In the genomic region with DNA sequence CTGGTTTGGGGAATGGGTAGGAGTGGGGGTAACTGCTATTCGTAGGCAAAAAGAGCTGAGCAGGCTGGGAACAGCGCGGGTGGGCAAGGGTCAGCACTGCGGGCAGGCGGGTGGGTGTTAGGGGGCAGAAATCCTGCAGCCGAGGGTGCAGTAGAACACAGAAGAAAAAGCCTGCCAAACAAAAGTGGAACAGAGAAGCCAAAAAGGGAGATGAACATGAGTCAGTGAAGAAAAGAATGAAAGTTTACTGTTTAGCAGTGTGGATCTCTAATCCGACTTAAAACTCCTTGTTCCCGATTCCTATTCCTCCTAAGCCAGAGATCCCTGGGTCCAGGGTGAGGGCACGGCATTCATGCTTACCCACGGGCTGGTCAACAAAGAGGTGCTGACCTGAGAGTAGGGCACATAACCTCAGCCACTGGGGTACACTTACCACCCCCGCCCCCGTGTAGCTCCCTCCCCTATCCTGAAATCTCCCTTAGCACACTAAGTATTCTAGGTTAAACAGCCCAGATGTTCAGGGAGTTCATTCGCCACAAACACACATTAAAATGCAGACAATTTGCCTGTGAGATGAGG, we compare ENCODE assay signal across 10 cellular contexts. TPM values are rescaled to one million over a fixed set of nuclear protein-coding genes. Genes with fewer than 3 reads are reported as not detected.
DNase-seq lines count a peak whose midpoint lies in the region.
"Had no signal": no experiment of that assay in that cellular context is flagged by ENCODE, and none has a peak within 500 bp of the region (broad histone marks: within the 10 kb centered on the region; RNA-seq: fewer than 3 reads in every experiment).

No MANE protein-coding gene starts in this region.

- peak overlapping the region in 1 of 5 donors; percentile 33 for H3K9ac ChIP-seq in subcutaneous abdominal adipose tissue (ENCODE audit: low read length in 5 of 5)

- peak; percentile 60 for DNase-seq in NK-92 treated with Interleukin-12 subunit alpha and Interleukin-12 subunit beta, amount 100 ng/mL, for 24 hours (lab: John Stamatoyannopoulos, UW)
- no peak for DNase-seq in NK-92 (lab: John Stamatoyannopoulos, UW; ENCODE audit: unreplicated experiment)
- no peak for DNase-seq in activated T-helper 2 cell treated with anti-CD3 and anti-CD28 coated beads, Interferon-gamma antibody, Interleukin-2, Interleukin-4, amounts not matched to agents 10 μg/mL and 5 μg/mL and 100 μg/mL, durations not matched to agents 14 hours and 24 hours and 36 hours (ENCODE audit: low spot score)
- DNase-seq in islet precursor cell = peak; percentile 40
- DNase-seq in OCI-M1 (lab: John Stamatoyannopoulos, UW) = no peak
- DNase-seq in DMS 273 treated with DMSO at 0.1 percent for 48 hours (lab: John Stamatoyannopoulos, UW) = no peak
- DNase-seq in NCI-H446 (lab: John Stamatoyannopoulos, UW) = no peak

- H3K4me3 ChIP-seq in subcutaneous abdominal adipose tissue (ENCODE audit: low read depth in 1 of 5, low read length in 5 of 5) = peak overlapping the region; percentile 17 to 54 (median 51)
- H3K4me3 ChIP-seq: K562 had no signal

- intact Hi-C loops in activated T-helper 2 cell treated with anti-CD3 and anti-CD28 coated beads, Interferon-gamma antibody, Interleukin-2, Interleukin-4, amounts not matched to agents 10 μg/mL and 5 μg/mL and 100 μg/mL, durations not matched to agents 14 hours and 24 hours and 36 hours (cut with micrococcal nuclease) = loop anchor here (1.0 to 10.0 kb wide), 3 partner anchors 12 to 1783 kb away; a partner anchor contains a TSS

- H3K27me3 ChIP-seq in subcutaneous abdominal adipose tissue (ENCODE audit: control insufficient read depth in 5 of 5, insufficient read depth in 4 of 5, low read length in 5 of 5) = peaks cover 31 to 60% (median 48%) of the 10 kb centered on the region in 5 donors

- no peaks in the 10 kb centered on the region for H3K36me3 ChIP-seq in subcutaneous abdominal adipose tissue (ENCODE audit: control insufficient read depth in 5 of 5, insufficient read depth in 5 of 5, low read length in 5 of 5)

- peaks cover 80% of the 10 kb centered on the region for H3K36me3 Mint-ChIP-seq in activated T-helper 2 cell treated with anti-CD3 and anti-CD28 coated beads, Interferon-gamma antibody, Interleukin-2, Interleukin-4, amounts not matched to agents 10 μg/mL and 5 μg/mL and 100 μg/mL, durations not matched to agents 14 hours and 24 hours and 36 hours (ENCODE audit: low read depth)

- H3K27me3 Mint-ChIP-seq in activated T-helper 2 cell treated with anti-CD3 and anti-CD28 coated beads, Interferon-gamma antibody, Interleukin-2, Interleukin-4, amounts not matched to agents 10 μg/mL and 5 μg/mL and 100 μg/mL, durations not matched to agents 14 hours and 24 hours and 36 hours (ENCODE audit: low read depth) = no peaks in the 10 kb centered on the region

- H3K4me1 ChIP-seq in subcutaneous abdominal adipose tissue (ENCODE audit: control insufficient read depth in 5 of 5, insufficient read depth in 5 of 5, low read length in 5 of 5) = peaks cover 0 to 21% (median 19%) of the 10 kb centered on the region in 5 donors

- H3K27ac ChIP-seq in subcutaneous abdominal adipose tissue (ENCODE audit: low read depth, low read length) = no peak overlapping the region
- H3K27ac ChIP-seq: 22Rv1 had no signal

- peak overlapping the region; percentile 95 for H3K4me3 Mint-ChIP-seq in activated T-helper 2 cell treated with anti-CD3 and anti-CD28 coated beads, Interferon-gamma antibody, Interleukin-2, Interleukin-4, amounts not matched to agents 10 μg/mL and 5 μg/mL and 100 μg/mL, durations not matched to agents 14 hours and 24 hours and 36 hours (ENCODE audit: low read depth)

- peaks cover 69% of the 10 kb centered on the region for H3K4me1 Mint-ChIP-seq in activated T-helper 2 cell treated with anti-CD3 and anti-CD28 coated beads, Interferon-gamma antibody, Interleukin-2, Interleukin-4, amounts not matched to agents 10 μg/mL and 5 μg/mL and 100 μg/mL, durations not matched to agents 14 hours and 24 hours and 36 hours (ENCODE audit: low read depth)

- H3K27ac Mint-ChIP-seq in activated T-helper 2 cell treated with anti-CD3 and anti-CD28 coated beads, Interferon-gamma antibody, Interleukin-2, Interleukin-4, amounts not matched to agents 10 μg/mL and 5 μg/mL and 100 μg/mL, durations not matched to agents 14 hours and 24 hours and 36 hours = peak overlapping the region; percentile 99

- H3K9me3 Mint-ChIP-seq in activated T-helper 2 cell treated with anti-CD3 and anti-CD28 coated beads, Interferon-gamma antibody, Interleukin-2, Interleukin-4, amounts not matched to agents 10 μg/mL and 5 μg/mL and 100 μg/mL, durations not matched to agents 14 hours and 24 hours and 36 hours = no peaks in the 10 kb centered on the region

- no peaks in the 10 kb centered on the region for H3K9me3 ChIP-seq in subcutaneous abdominal adipose tissue (ENCODE audit: control insufficient read depth in 5 of 5, low read length in 5 of 5)

RNA-seq across cellular contexts. Expression of a gene that starts 27.1 kb away (rescaled TPM):
- total RNA-seq in activated T-helper 2 cell treated with anti-CD3 and anti-CD28 coated beads, Interferon-gamma antibody, Interleukin-2, Interleukin-4, amounts not matched to agents 10 μg/mL and 5 μg/mL and 100 μg/mL, durations not matched to agents 14 hours and 24 hours and 36 hours = not detected in 2 replicates

RNA-seq across cellular contexts. Expression of a gene that starts 48.6 kb away (rescaled TPM):
- total RNA-seq in activated T-helper 2 cell treated with anti-CD3 and anti-CD28 coated beads, Interferon-gamma antibody, Interleukin-2, Interleukin-4, amounts not matched to agents 10 μg/mL and 5 μg/mL and 100 μg/mL, durations not matched to agents 14 hours and 24 hours and 36 hours = not detected in 2 replicates

RNA-seq across cellular contexts. Expression of a gene that starts 57.0 kb away (rescaled TPM):
- total RNA-seq in activated T-helper 2 cell treated with anti-CD3 and anti-CD28 coated beads, Interferon-gamma antibody, Interleukin-2, Interleukin-4, amounts not matched to agents 10 μg/mL and 5 μg/mL and 100 μg/mL, durations not matched to agents 14 hours and 24 hours and 36 hours = 2.4 and 3.0 TPM in 2 replicates

Comparison
In these comparisons a context has a peak if more than half of its experiments do, and no peak if none do; other contexts are left out.
1. DNase-seq: peak in NK-92 treated with Interleukin-12 subunit alpha and Interleukin-12 subunit beta, amount 100 ng/mL, for 24 hours (single experiment) and islet precursor cell (single experiment); none in NK-92 (single experiment), activated T-helper 2 cell treated with anti-CD3 and anti-CD28 coated beads, Interferon-gamma antibody, Interleukin-2, Interleukin-4, amounts not matched to agents 10 μg/mL and 5 μg/mL and 100 μg/mL, durations not matched to agents 14 hours and 24 hours and 36 hours (single experiment), OCI-M1 (single experiment), DMS 273 treated with DMSO at 0.1 percent for 48 hours (single experiment) and NCI-H446 (0 of 2).